In genomic region chr20:58854638-58855471, GRCh38 we compare ENCODE assay signal across 11 cellular contexts. TPM values are rescaled to one million over a fixed set of nuclear protein-coding genes. Genes with fewer than 3 reads are reported as not detected.
DNase-seq lines count a peak whose midpoint lies in the region; ATAC-seq and TF ChIP-seq lines count a peak whose summit lies in the region.
"Had no signal": no experiment of that assay in that cellular context is flagged by ENCODE, and none has a peak within 500 bp of the region (broad histone marks: within the 10 kb centered on the region; RNA-seq: fewer than 3 reads in every experiment).

No MANE protein-coding gene starts in this region.

- peaks cover 0 to 2% of the 10 kb centered on the region in 2 donors for H3K36me3 Mint-ChIP-seq in CD4-positive, alpha-beta memory T cell

- no peak overlapping the region for H3K4me3 ChIP-seq in CD4-positive, alpha-beta memory T cell (ENCODE audit: low read length in 2 of 2)
- H3K4me3 ChIP-seq in Peyer's patch, result peak overlapping the region in 3 of 4 donors; percentile 16 to 30 (median 19)
- peak overlapping the region; percentile 26 to 56 (median 34) for H3K4me3 ChIP-seq in esophagus squamous epithelium
- peak overlapping the region; percentile 10 for H3K4me3 ChIP-seq in trophoblast cell (ENCODE audit: low read depth, low read length)

- H3K27me3 Mint-ChIP-seq in CD4-positive, alpha-beta memory T cell, result peaks cover 26 to 34% of the 10 kb centered on the region in 2 donors

- POLR2A ChIA-PET in CD4-positive, alpha-beta memory T cell (lab: Charles Lee; ENCODE audit: partially characterized antibody), result interaction anchor here (0.5 kb wide), 1 partner anchor 204 kb away, joined by 3 read pairs; no protein-coding TSS in a partner anchor

- H2BK120ac ChIP-seq in trophoblast cell (ENCODE audit: insufficient read depth, low read length, poor library complexity), result peak overlapping the region; percentile 41

- peaks cover 16% of the 10 kb centered on the region for H3K4me1 ChIP-seq in CD4-positive, alpha-beta memory T cell (ENCODE audit: insufficient read depth, low read length)
- H3K4me1 ChIP-seq in Peyer's patch (peaks cover 0 to 9% (median 4%) of the 10 kb centered on the region in 4 donors), esophagus squamous epithelium (peaks cover 0 to 52% (median 16%) of the 10 kb centered on the region in 3 donors), trophoblast cell (ENCODE audit: control insufficient read depth in 1 of 2, insufficient read depth in 2 of 2, low read length in 2 of 2) (peaks cover 11 to 17% of the 10 kb centered on the region in 2 experiments)

- peak in 1 of 5 donors; percentile 37 for DNase-seq in CD4-positive, alpha-beta memory T cell
- DNase-seq in Peyer's patch (no peak), esophagus squamous epithelium (lab: John Stamatoyannopoulos, UW) (no peak), trophoblast cell (peak in 1 of 2 donors; percentile 12), DMS153 treated with DMSO at 0.1 percent for 48 hours (lab: John Stamatoyannopoulos, UW; ENCODE audit: unreplicated experiment) (no peak), H4 (ENCODE audit: low spot score) (no peak)
- DNase-seq: activated CD8-positive, alpha-beta memory T cell treated with anti-CD3 and anti-CD28 coated beads, Interleukin-2, amount 50 U/mL, for 4 hours; KG1; transverse colon had no signal

- peaks cover 9% of the 10 kb centered on the region for H3K79me1 ChIP-seq in trophoblast cell (ENCODE audit: low read length)

- peaks cover 3 to 26% (median 15%) of the 10 kb centered on the region in 4 donors for H3K4me1 Mint-ChIP-seq in CD4-positive, alpha-beta memory T cell

- no peak for ATAC-seq in HG02588 (IDR thresholded peaks at IDR 0.05; ENCODE audit: unreplicated experiment)
- no peak for ATAC-seq in activated CD4-positive, CD25-positive, alpha-beta regulatory T cell treated with anti-CD3 and anti-CD28 coated beads, Interleukin-2, amount 50 U/mL, for 24 hours

- no peak overlapping the region for H4K8ac ChIP-seq in trophoblast cell (ENCODE audit: low read depth, low read length)

- peak overlapping the region; percentile 59 for H4K91ac ChIP-seq in trophoblast cell (ENCODE audit: low read depth, low read length)

- H3K27ac Mint-ChIP-seq in CD4-positive, alpha-beta memory T cell, result no peak overlapping the region

- H2AFZ ChIP-seq in trophoblast cell (ENCODE audit: insufficient read depth, low read length, poor library complexity), result no peak overlapping the region

- TF ChIP-seq CTCF in Peyer's patch (IDR thresholded peaks at IDR 0.05) (no peak), esophagus squamous epithelium (IDR thresholded peaks at IDR 0.05) (no peak)

- intact Hi-C loops in CD4-positive, alpha-beta memory T cell (cut with micrococcal nuclease), result loop anchor here (5.0 kb wide), 1 partner anchor 618 kb away; no protein-coding TSS in a partner anchor
- intact Hi-C loops in esophagus squamous epithelium (cut with DNase I), result no loop called here

- no peaks in the 10 kb centered on the region for H3K36me3 ChIP-seq in CD4-positive, alpha-beta memory T cell (ENCODE audit: insufficient read depth, low read length)
- H3K36me3 ChIP-seq in Peyer's patch (no peaks in the 10 kb centered on the region), esophagus squamous epithelium (no peaks in the 10 kb centered on the region), trophoblast cell (ENCODE audit: control insufficient read depth in 1 of 2, insufficient read depth in 2 of 2, low read length in 2 of 2) (no peaks in the 10 kb centered on the region)
- H3K36me3 ChIP-seq: transverse colon had no signal

- no peak overlapping the region for H3K23ac ChIP-seq in trophoblast cell (ENCODE audit: low read length)

- H3K9me3 ChIP-seq in CD4-positive, alpha-beta memory T cell (ENCODE audit: control insufficient read depth in 1 of 2, low read length in 2 of 2), result no peaks in the 10 kb centered on the region
- H3K9me3 ChIP-seq in Peyer's patch, result no peaks in the 10 kb centered on the region
- no peaks in the 10 kb centered on the region for H3K9me3 ChIP-seq in esophagus squamous epithelium
- H3K9me3 ChIP-seq in trophoblast cell (ENCODE audit: insufficient read depth, low read depth, low read length), result peaks cover 14% of the 10 kb centered on the region
- H3K9me3 ChIP-seq: transverse colon had no signal

- no peak overlapping the region for H2AK5ac ChIP-seq in trophoblast cell (ENCODE audit: low read length)

- H3K14ac ChIP-seq in trophoblast cell (ENCODE audit: low read length), result no peak overlapping the region

- no peak overlapping the region for H4K12ac ChIP-seq in trophoblast cell (ENCODE audit: low read depth, low read length)

- no peak overlapping the region for H3K4ac ChIP-seq in trophoblast cell (ENCODE audit: low read depth, low read length)

- WGBS in esophagus squamous epithelium, 2 donors, result 46 to 60% methylated on average over 13 to 23 of the region's 75 CpGs
- no CpG with 5 or more reads among the region's 75 CpGs for WGBS in trophoblast cell (ENCODE audit: extremely low coverage, insufficient coverage, insufficient read length)

- no peak overlapping the region for H2BK12ac ChIP-seq in trophoblast cell (ENCODE audit: low read length)

- H2BK5ac ChIP-seq in trophoblast cell (ENCODE audit: low read depth, low read length, poor library complexity), result no peak overlapping the region

- peak overlapping the region; percentile 70 for H3K4me2 ChIP-seq in trophoblast cell (ENCODE audit: low read length)

- CTCF ChIA-PET in CD4-positive, alpha-beta memory T cell (lab: Charles Lee; ENCODE audit: partially characterized antibody), result no interaction called here

- TF ChIP-seq POLR2A in Peyer's patch (IDR thresholded peaks at IDR 0.05) (no peak), esophagus squamous epithelium (IDR thresholded peaks at IDR 0.05) (no peak)

- no peak overlapping the region for H3K27ac ChIP-seq in CD4-positive, alpha-beta memory T cell (ENCODE audit: low read depth, low read length)
- no peak overlapping the region for H3K27ac ChIP-seq in Peyer's patch
- no peak overlapping the region for H3K27ac ChIP-seq in esophagus squamous epithelium
- H3K27ac ChIP-seq in trophoblast cell (ENCODE audit: low read depth, low read length), result no peak overlapping the region
- H3K27ac ChIP-seq: transverse colon had no signal

- H3K18ac ChIP-seq in trophoblast cell (ENCODE audit: low read length), result peak overlapping the region; percentile 8

- peak overlapping the region in 6 of 8 donors; percentile 21 to 74 (median 54) for H3K4me3 Mint-ChIP-seq in CD4-positive, alpha-beta memory T cell

- no peaks in the 10 kb centered on the region for H3K9me3 Mint-ChIP-seq in CD4-positive, alpha-beta memory T cell

- H3K27me3 ChIP-seq in CD4-positive, alpha-beta memory T cell (ENCODE audit: insufficient read depth, low read length), result peaks cover 18% of the 10 kb centered on the region
- peaks cover 0 to 12% of the 10 kb centered on the region in 2 donors for H3K27me3 ChIP-seq in Peyer's patch
- peaks cover 0 to 89% (median 1%) of the 10 kb centered on the region in 4 donors for H3K27me3 ChIP-seq in esophagus squamous epithelium
- peaks cover 25% of the 10 kb centered on the region for H3K27me3 ChIP-seq in trophoblast cell (ENCODE audit: insufficient read depth, low read length)

- peaks cover 5% of the 10 kb centered on the region for H3K79me2 ChIP-seq in trophoblast cell (ENCODE audit: control insufficient read depth, insufficient read depth, low read length, poor library complexity)

- no peak overlapping the region for H3K9ac ChIP-seq in trophoblast cell (ENCODE audit: low read length)

RNA-seq across cellular contexts. Expression of gene GNAS, which starts 2.3 kb away (rescaled TPM):
- total RNA-seq in CD4-positive, alpha-beta memory T cell, result 100 to 1,000 TPM; 641 to 645 TPM
- polyA plus RNA-seq in CD4-positive, alpha-beta memory T cell, result 100 to 1,000 TPM in 1 of 2 donors, 10 to 100 TPM in 1; 70.1 to 184 TPM
- 100 to 1,000 TPM; 382 to 889 (median 658) TPM for total RNA-seq in Peyer's patch
- total RNA-seq in esophagus squamous epithelium, result 100 to 1,000 TPM; 334 to 513 (median 458) TPM
- polyA plus RNA-seq in trophoblast cell (2013), result 1,560 and 1,575 TPM in 2 replicates
- total RNA-seq in H4 (2014; rRNA removed; shearing (Covaris generic)), result 886 and 1,032 TPM in 2 replicates

RNA-seq across cellular contexts. Expression of gene GNAS-AS1, which starts 4.2 kb away (rescaled TPM):
- total RNA-seq in CD4-positive, alpha-beta memory T cell, result 1 to 10 TPM in 1 of 2 experiments, under 1 TPM in 1; 0.94 to 1.1 TPM
- polyA plus RNA-seq in CD4-positive, alpha-beta memory T cell, result not detected
- 1 to 10 TPM in 1 of 4 donors, under 1 TPM in 1, not detected in 2; 0.67 to 1.3 TPM for total RNA-seq in Peyer's patch
- total RNA-seq in esophagus squamous epithelium, result under 1 TPM in 3 of 4 donors, not detected in 1; 0.19 to 0.48 (median 0.34) TPM
- polyA plus RNA-seq in trophoblast cell (2013), result 0.35 and 0.56 TPM in 2 replicates
- total RNA-seq in H4 (2014; rRNA removed; shearing (Covaris generic)), result 1.5 and 3.0 TPM in 2 replicates

Comparison
In these comparisons a context has a peak if more than half of its experiments do, and no peak if none do; other contexts are left out.
1. H3K4me3 ChIP-seq: peak in Peyer's patch (3 of 4), esophagus squamous epithelium (4 of 4) and trophoblast cell (single experiment); none in CD4-positive, alpha-beta memory T cell (0 of 2).